ENCODE assay signal across 8 cellular contexts in the genomic region with DNA sequence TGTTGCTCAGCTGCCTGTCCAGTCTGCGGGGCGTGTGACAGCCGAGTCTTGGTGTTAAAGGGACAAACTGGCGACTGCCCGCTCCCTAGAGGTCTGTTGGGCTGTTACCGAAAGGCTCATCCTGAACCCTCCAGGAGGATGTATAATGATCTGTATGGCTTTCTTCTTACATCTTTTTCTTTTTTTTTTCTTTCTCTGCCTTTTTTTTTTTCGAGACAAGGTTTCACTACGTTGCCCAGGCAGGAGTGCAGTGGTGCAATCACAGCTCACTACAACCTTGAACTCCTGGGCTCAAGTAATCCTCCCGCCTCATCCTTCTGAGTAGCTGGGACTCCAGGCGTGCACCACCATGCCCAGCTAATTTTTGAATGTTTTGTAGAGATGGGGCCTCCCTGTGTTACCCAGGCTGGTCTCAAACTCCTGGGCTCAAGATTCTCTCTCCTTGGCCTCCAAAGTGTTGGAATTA. TPM values are rescaled to one million over a fixed set of nuclear protein-coding genes. Genes with fewer than 3 reads are reported as not detected.
DNase-seq lines count a peak whose midpoint lies in the region; ATAC-seq and TF ChIP-seq lines count a peak whose summit lies in the region.

No MANE protein-coding gene starts in this region.

- intact Hi-C loops in activated CD4-positive, alpha-beta T cell treated with anti-CD3 and anti-CD28 coated beads, Interleukin-2, amount 10 ng/mL, durations not matched to agents 24 days and 14 days (cut with micrococcal nuclease) = loop anchor here (1.0 to 2.0 kb wide), 3 partner anchors 13 to 116 kb away; a partner anchor contains a TSS
- intact Hi-C loops in aorta (cut with DNase I) = no loop called here

- no peaks in the 10 kb centered on the region for H3K27me3 ChIP-seq in aorta (ENCODE audit: control insufficient read depth in 1 of 2, insufficient read depth in 2 of 2, low read length in 1 of 2)

- H3K9me3 ChIP-seq in aorta (ENCODE audit: control insufficient read depth, low read length) = no peaks in the 10 kb centered on the region

- no peak for DNase-seq in activated CD4-positive, alpha-beta T cell treated with anti-CD3 and anti-CD28 coated beads, Interleukin-2, amount 10 ng/mL, durations not matched to agents 24 days and 14 days
- DNase-seq in activated CD4-positive, alpha-beta T cell treated with anti-CD3 and anti-CD28 coated beads, Interleukin-2, amount 50 U/mL, for 1 hour = no peak
- DNase-seq in HuH-7.5 (ENCODE audit: low spot score) = peak; percentile 82
- no peak for DNase-seq in memory B cell (ENCODE audit: low spot score in 2 of 2)
- DNase-seq in aorta = no peak
- no peak for DNase-seq in NCI-H1048 (lab: John Stamatoyannopoulos, UW)

- peak overlapping the region; percentile 94 for H3K27ac Mint-ChIP-seq in activated CD4-positive, alpha-beta T cell treated with anti-CD3 and anti-CD28 coated beads, Interleukin-2, amount 10 ng/mL, durations not matched to agents 24 days and 14 days
- H3K27ac Mint-ChIP-seq in brain (peak overlapping the region; percentile 86 to 95 (median 91)), memory B cell (peak overlapping the region; percentile 77)

- peak overlapping the region; percentile 11 to 12 for H3K27ac ChIP-seq in aorta (ENCODE audit: low read depth in 1 of 2, low read length in 2 of 2)

- ATAC-seq in memory B cell (ENCODE audit: low read depth) (no peak), aorta (ENCODE audit: low FRiP score) (no peak), HG03520 (IDR thresholded peaks at IDR 0.05; ENCODE audit: unreplicated experiment) (no peak)

- no peaks in the 10 kb centered on the region for H3K9me3 Mint-ChIP-seq in activated CD4-positive, alpha-beta T cell treated with anti-CD3 and anti-CD28 coated beads, Interleukin-2, amount 10 ng/mL, durations not matched to agents 24 days and 14 days
- H3K9me3 Mint-ChIP-seq in brain = no peaks in the 10 kb centered on the region
- H3K9me3 Mint-ChIP-seq in memory B cell = no peaks in the 10 kb centered on the region

- TF ChIP-seq CTCF in brain (conservative IDR thresholded peaks at IDR 0.05) = peak in 1 of 2 experiments; percentile 7

- H3K36me3 ChIP-seq in aorta (ENCODE audit: control insufficient read depth in 1 of 2, insufficient read depth in 2 of 2, low read length in 1 of 2) = peaks cover 0 to 1% of the 10 kb centered on the region in 2 donors

- peak overlapping the region; percentile 43 to 94 for H3K4me3 ChIP-seq in aorta (ENCODE audit: low read length in 2 of 2)

- peaks cover 41% of the 10 kb centered on the region for H3K36me3 Mint-ChIP-seq in activated CD4-positive, alpha-beta T cell treated with anti-CD3 and anti-CD28 coated beads, Interleukin-2, amount 10 ng/mL, durations not matched to agents 24 days and 14 days (ENCODE audit: low read depth)
- H3K36me3 Mint-ChIP-seq in brain (peaks cover 71% of the 10 kb centered on the region), memory B cell (peaks cover 21% of the 10 kb centered on the region)

- peak overlapping the region; percentile 98 for H3K4me3 Mint-ChIP-seq in activated CD4-positive, alpha-beta T cell treated with anti-CD3 and anti-CD28 coated beads, Interleukin-2, amount 10 ng/mL, durations not matched to agents 24 days and 14 days
- H3K4me3 Mint-ChIP-seq in brain (peak overlapping the region; percentile 92 to 96 (median 94)), memory B cell (peak overlapping the region; percentile 88)

- peaks cover 19% of the 10 kb centered on the region for H3K4me1 Mint-ChIP-seq in activated CD4-positive, alpha-beta T cell treated with anti-CD3 and anti-CD28 coated beads, Interleukin-2, amount 10 ng/mL, durations not matched to agents 24 days and 14 days
- H3K4me1 Mint-ChIP-seq in brain (peaks cover 22% of the 10 kb centered on the region), memory B cell (peaks cover 9% of the 10 kb centered on the region)

- no peaks in the 10 kb centered on the region for H3K4me1 ChIP-seq in aorta (ENCODE audit: control insufficient read depth in 1 of 2, insufficient read depth in 2 of 2, low read length in 2 of 2)

- 6 to 9% methylated on average over 10 of the region's 10 CpGs for WGBS in aorta, 2 donors

- H3K27me3 Mint-ChIP-seq in activated CD4-positive, alpha-beta T cell treated with anti-CD3 and anti-CD28 coated beads, Interleukin-2, amount 10 ng/mL, durations not matched to agents 24 days and 14 days = no peaks in the 10 kb centered on the region
- peaks cover 4% of the 10 kb centered on the region for H3K27me3 Mint-ChIP-seq in brain
- no peaks in the 10 kb centered on the region for H3K27me3 Mint-ChIP-seq in memory B cell

RNA-seq across cellular contexts. Expression of a gene that starts 0.9 kb away (rescaled TPM):
- 42.5 and 45.1 TPM in 2 replicates for total RNA-seq in activated CD4-positive, alpha-beta T cell treated with anti-CD3 and anti-CD28 coated beads, Interleukin-2, amount 10 ng/mL, durations not matched to agents 24 days and 14 days
- 37.9 TPM for polyA plus RNA-seq in brain (ENCODE audit: insufficient read depth, low read depth, low replicate concordance)
- 10 to 100 TPM; 22.1 to 27.0 TPM for total RNA-seq in aorta
- polyA plus RNA-seq in aorta = 10 to 100 TPM; 12.8 to 28.8 TPM

RNA-seq across cellular contexts. Expression of a gene that starts 13.4 kb away (rescaled TPM):
- total RNA-seq in activated CD4-positive, alpha-beta T cell treated with anti-CD3 and anti-CD28 coated beads, Interleukin-2, amount 10 ng/mL, durations not matched to agents 24 days and 14 days = 26.7 and 28.3 TPM in 2 replicates
- polyA plus RNA-seq in brain (ENCODE audit: insufficient read depth, low read depth, low replicate concordance) = 101 TPM
- 10 to 100 TPM; 33.8 to 36.2 TPM for total RNA-seq in aorta
- 10 to 100 TPM; 48.7 to 49.8 TPM for polyA plus RNA-seq in aorta

RNA-seq across cellular contexts. Expression of a gene that starts 24.7 kb away (rescaled TPM):
- total RNA-seq in activated CD4-positive, alpha-beta T cell treated with anti-CD3 and anti-CD28 coated beads, Interleukin-2, amount 10 ng/mL, durations not matched to agents 24 days and 14 days = 0.33 and 0.42 TPM in 2 replicates
- 19.3 TPM for polyA plus RNA-seq in brain (ENCODE audit: insufficient read depth, low read depth, low replicate concordance)
- 10 to 100 TPM; 10.9 to 12.2 TPM for total RNA-seq in aorta
- 1 to 10 TPM; 4.6 to 5.0 TPM for polyA plus RNA-seq in aorta

RNA-seq across cellular contexts. Expression of a gene that starts 39.4 kb away (rescaled TPM):
- 0.05 TPM in 1 of 2 replicates, not detected in the other for total RNA-seq in activated CD4-positive, alpha-beta T cell treated with anti-CD3 and anti-CD28 coated beads, Interleukin-2, amount 10 ng/mL, durations not matched to agents 24 days and 14 days
- 0.25 TPM for polyA plus RNA-seq in brain (ENCODE audit: insufficient read depth, low read depth, low replicate concordance)
- total RNA-seq in aorta = under 1 TPM; 0.16 to 0.39 TPM
- under 1 TPM in 1 of 2 donors, not detected in 1; 0.25 TPM for polyA plus RNA-seq in aorta

RNA-seq across cellular contexts. Expression of a gene that starts 46.4 kb away (rescaled TPM):
- 28.8 and 29.4 TPM in 2 replicates for total RNA-seq in activated CD4-positive, alpha-beta T cell treated with anti-CD3 and anti-CD28 coated beads, Interleukin-2, amount 10 ng/mL, durations not matched to agents 24 days and 14 days
- polyA plus RNA-seq in brain (ENCODE audit: insufficient read depth, low read depth, low replicate concordance) (22.0 TPM), aorta (10 to 100 TPM in 1 of 2 donors, 1 to 10 TPM in 1; 5.6 to 29.1 TPM)
- total RNA-seq in aorta = 10 to 100 TPM; 24.2 to 42.0 TPM
